Comparison of ENCODE assay signal across 18 cellular contexts in genomic region chr4:61245321-61245720, GRCh38. TPM values are rescaled to one million over a fixed set of nuclear protein-coding genes. Genes with fewer than 3 reads are reported as not detected.
"Had no signal": no experiment of that assay in that cellular context is flagged by ENCODE, and none has a peak within 500 bp of the region (broad histone marks: within the 10 kb centered on the region; RNA-seq: fewer than 3 reads in every experiment).

No MANE protein-coding gene starts in this region.

- H3K27me3 ChIP-seq: ovary, sigmoid colon, thyroid gland, vagina had no signal

- ATAC-seq: activated CD8-positive, alpha-beta memory T cell treated with anti-CD3 and anti-CD28 coated beads, Interleukin-2, amount 10 ng/mL, durations not matched to agents 7 days and 5 days; left lobe of liver; naive thymus-derived CD4-positive, alpha-beta T cell; stimulated activated memory B cell treated with anti-CD40 and anti-IgM and Interleukin-4, amounts not matched to agents 10 μg/mL and 1 μg/mL and 100 μg/mL, for 72 hours had no signal

- H3K4me1 Mint-ChIP-seq: activated B cell treated with CpG ODN at 0.5 μM for 24 hours; activated CD8-positive, alpha-beta memory T cell treated with anti-CD3 and anti-CD28 coated beads, Interleukin-2, amount 10 ng/mL, durations not matched to agents 7 days and 5 days; naive thymus-derived CD4-positive, alpha-beta T cell; stimulated activated memory B cell treated with anti-CD40 and anti-IgM and Interleukin-4, amounts not matched to agents 10 μg/mL and 1 μg/mL and 100 μg/mL, for 72 hours had no signal

- H3K36me3 Mint-ChIP-seq: activated CD4-positive, alpha-beta memory T cell treated with anti-CD3 and anti-CD28 coated beads for 36 hours; activated CD8-positive, alpha-beta memory T cell treated with anti-CD3 and anti-CD28 coated beads, Interleukin-2, amount 10 ng/mL, durations not matched to agents 7 days and 5 days; activated naive CD8-positive, alpha-beta T cell; naive thymus-derived CD4-positive, alpha-beta T cell; stimulated activated memory B cell treated with anti-CD40 and anti-IgM and Interleukin-4, amounts not matched to agents 10 μg/mL and 1 μg/mL and 100 μg/mL, for 72 hours had no signal

- H3K9me3 ChIP-seq: ovary, sigmoid colon, thyroid gland, vagina had no signal

- DNase-seq: activated B cell treated with CpG ODN at 0.5 μM for 24 hours; activated CD4-positive, alpha-beta memory T cell treated with anti-CD3 and anti-CD28 coated beads for 36 hours; activated CD4-positive, alpha-beta T cell treated with anti-CD3 and anti-CD28 coated beads for 4 hours; activated CD8-positive, alpha-beta memory T cell treated with anti-CD3 and anti-CD28 coated beads, Interleukin-2, amount 10 ng/mL, durations not matched to agents 7 days and 5 days; amniotic stem cell; mammary epithelial cell; naive thymus-derived CD4-positive, alpha-beta T cell; ovary; sigmoid colon; stimulated activated CD4-positive, alpha-beta T cell treated with anti-CD3 and anti-CD28 coated beads, Interleukin-4, amount 100 ng/mL, for 24 hours; SW 1271; thyroid gland had no signal

- H3K9me3 Mint-ChIP-seq: stimulated activated memory B cell treated with anti-CD40 and anti-IgM and Interleukin-4, amounts not matched to agents 10 μg/mL and 1 μg/mL and 100 μg/mL, for 72 hours had no signal

- H3K27ac Mint-ChIP-seq: activated B cell treated with CpG ODN at 0.5 μM for 24 hours; activated CD4-positive, alpha-beta memory T cell treated with anti-CD3 and anti-CD28 coated beads for 36 hours; activated CD8-positive, alpha-beta memory T cell treated with anti-CD3 and anti-CD28 coated beads, Interleukin-2, amount 10 ng/mL, durations not matched to agents 7 days and 5 days; activated naive CD8-positive, alpha-beta T cell; naive thymus-derived CD4-positive, alpha-beta T cell; stimulated activated memory B cell treated with anti-CD40 and anti-IgM and Interleukin-4, amounts not matched to agents 10 μg/mL and 1 μg/mL and 100 μg/mL, for 72 hours; T-helper 2 cell treated with Interferon-gamma antibody and Interleukin-4, amounts not matched to agents 5 μg/mL and 100 μg/mL, for 36 hours had no signal

- H3K4me3 ChIP-seq: ovary, sigmoid colon, thyroid gland, vagina had no signal

- H3K36me3 ChIP-seq: ovary, sigmoid colon, thyroid gland, vagina had no signal

- H3K4me1 ChIP-seq: sigmoid colon, thyroid gland had no signal

- H3K27me3 Mint-ChIP-seq: activated B cell treated with CpG ODN at 0.5 μM for 24 hours; activated CD4-positive, alpha-beta memory T cell treated with anti-CD3 and anti-CD28 coated beads for 36 hours; activated CD8-positive, alpha-beta memory T cell treated with anti-CD3 and anti-CD28 coated beads, Interleukin-2, amount 10 ng/mL, durations not matched to agents 7 days and 5 days; activated naive CD8-positive, alpha-beta T cell; naive thymus-derived CD4-positive, alpha-beta T cell; stimulated activated memory B cell treated with anti-CD40 and anti-IgM and Interleukin-4, amounts not matched to agents 10 μg/mL and 1 μg/mL and 100 μg/mL, for 72 hours had no signal

- H3K27ac ChIP-seq: ovary, sigmoid colon, thyroid gland, vagina had no signal

- H3K4me3 Mint-ChIP-seq: activated B cell treated with CpG ODN at 0.5 μM for 24 hours; activated CD4-positive, alpha-beta memory T cell treated with anti-CD3 and anti-CD28 coated beads for 36 hours; activated CD8-positive, alpha-beta memory T cell treated with anti-CD3 and anti-CD28 coated beads, Interleukin-2, amount 10 ng/mL, durations not matched to agents 7 days and 5 days; activated naive CD8-positive, alpha-beta T cell; naive thymus-derived CD4-positive, alpha-beta T cell; stimulated activated memory B cell treated with anti-CD40 and anti-IgM and Interleukin-4, amounts not matched to agents 10 μg/mL and 1 μg/mL and 100 μg/mL, for 72 hours; T-helper 2 cell treated with Interferon-gamma antibody and Interleukin-4, amounts not matched to agents 5 μg/mL and 100 μg/mL, for 36 hours had no signal

RNA-seq across cellular contexts. Expression of gene ADGRL3, which starts 45.2 kb away (rescaled TPM):
- total RNA-seq: activated B cell treated with CpG ODN at 0.5 μM for 24 hours; activated CD4-positive, alpha-beta memory T cell treated with anti-CD3 and anti-CD28 coated beads for 36 hours; activated CD8-positive, alpha-beta memory T cell treated with anti-CD3 and anti-CD28 coated beads, Interleukin-2, amount 10 ng/mL, durations not matched to agents 7 days and 5 days; naive thymus-derived CD4-positive, alpha-beta T cell; pulmonary artery endothelial cell had no signal
- polyA plus RNA-seq: naive thymus-derived CD4-positive, alpha-beta T cell had no signal
